27 cellular contexts compared by ENCODE assay signal in genomic region chr6:16822975-16823374, GRCh38.
"Had no signal": no experiment of that assay in that cellular context is flagged by ENCODE, and none has a peak within 500 bp of the region (broad histone marks: within the 10 kb centered on the region; RNA-seq: fewer than 3 reads in every experiment).

No MANE protein-coding gene starts in this region.

- H3K36me3 Mint-ChIP-seq: mesothelial cell of epicardium; naive thymus-derived CD4-positive, alpha-beta T cell; neural progenitor cell; stimulated activated effector memory CD8-positive, alpha-beta T cell treated with anti-CD3 and anti-CD28 coated beads, Interleukin-12 subunit alpha, Interleukin-12 subunit beta, amount 100 ng/mL, for 72 hours; type B pancreatic cell had no signal

- H3K27ac ChIP-seq: esophagus muscularis mucosa, foreskin keratinocyte, gastroesophageal sphincter, heart left ventricle, hepatocyte, left ventricle myocardium inferior, lower lobe of right lung, neural progenitor cell, prostate gland, right atrium auricular region, sigmoid colon, stomach, thyroid gland had no signal

- H3K9me3 Mint-ChIP-seq: mesothelial cell of epicardium; naive thymus-derived CD4-positive, alpha-beta T cell; nephron; neural progenitor cell; stimulated activated effector memory CD8-positive, alpha-beta T cell treated with anti-CD3 and anti-CD28 coated beads, Interleukin-12 subunit alpha, Interleukin-12 subunit beta, amount 100 ng/mL, for 72 hours; type B pancreatic cell had no signal

- H3K36me3 ChIP-seq: esophagus muscularis mucosa, gastroesophageal sphincter, heart left ventricle, left ventricle myocardium inferior, lower lobe of right lung, neural progenitor cell, prostate gland, right atrium auricular region, sigmoid colon, stomach, thyroid gland had no signal

- H3K27me3 ChIP-seq: esophagus muscularis mucosa, foreskin keratinocyte, gastroesophageal sphincter, heart left ventricle, hepatocyte, neural progenitor cell, right atrium auricular region, sigmoid colon, stomach, thyroid gland had no signal

- H3K4me3 Mint-ChIP-seq: mesothelial cell of epicardium; naive thymus-derived CD4-positive, alpha-beta T cell; nephron; neural progenitor cell; stimulated activated effector memory CD8-positive, alpha-beta T cell treated with anti-CD3 and anti-CD28 coated beads, Interleukin-12 subunit alpha, Interleukin-12 subunit beta, amount 100 ng/mL, for 72 hours; type B pancreatic cell had no signal

- H3K4me1 ChIP-seq: esophagus muscularis mucosa, gastroesophageal sphincter, left ventricle myocardium inferior, lower lobe of right lung, neural progenitor cell, prostate gland, right atrium auricular region, sigmoid colon, thyroid gland had no signal

- H3K27ac Mint-ChIP-seq: mesothelial cell of epicardium; naive thymus-derived CD4-positive, alpha-beta T cell; nephron; neural progenitor cell; stimulated activated effector memory CD8-positive, alpha-beta T cell treated with anti-CD3 and anti-CD28 coated beads, Interleukin-12 subunit alpha, Interleukin-12 subunit beta, amount 100 ng/mL, for 72 hours; type B pancreatic cell had no signal

- H3K4me2 ChIP-seq: hepatocyte, neural progenitor cell had no signal

- ATAC-seq: gastroesophageal sphincter; heart left ventricle; left colon; lower lobe of right lung; naive thymus-derived CD4-positive, alpha-beta T cell; stimulated activated effector memory CD8-positive, alpha-beta T cell treated with anti-CD3 and anti-CD28 coated beads, Interleukin-12 subunit alpha, Interleukin-12 subunit beta, amount 100 ng/mL, for 72 hours had no signal

- H3K79me2 ChIP-seq: hepatocyte had no signal

- H3K9ac ChIP-seq: neural progenitor cell had no signal

- H2AFZ ChIP-seq: hepatocyte, neural progenitor cell had no signal

- H3K4me3 ChIP-seq: esophagus muscularis mucosa, gastroesophageal sphincter, heart left ventricle, hepatocyte, left ventricle myocardium inferior, lower lobe of right lung, neural progenitor cell, prostate gland, right atrium auricular region, sigmoid colon, stomach, thyroid gland had no signal

- FAIRE-seq: colon, endothelial cell of umbilical vein, islet of Langerhans had no signal

- H3K4me1 Mint-ChIP-seq: nephron; neural progenitor cell; stimulated activated effector memory CD8-positive, alpha-beta T cell treated with anti-CD3 and anti-CD28 coated beads, Interleukin-12 subunit alpha, Interleukin-12 subunit beta, amount 100 ng/mL, for 72 hours had no signal

- H3K9me3 ChIP-seq: esophagus muscularis mucosa, gastroesophageal sphincter, heart left ventricle, left ventricle myocardium inferior, lower lobe of right lung, prostate gland, right atrium auricular region, sigmoid colon, stomach, thyroid gland had no signal

- DNase-seq: effector CD8-positive, alpha-beta T cell; heart left ventricle; kidney glomerular epithelial cell; left colon; left ventricle myocardium inferior; lower lobe of right lung; naive thymus-derived CD4-positive, alpha-beta T cell; sigmoid colon; stimulated activated CD4-positive, alpha-beta T cell treated with anti-CD3 and anti-CD28 coated beads, Interleukin-2, amount 100 ng/mL, for 24 hours; stimulated activated CD4-positive, alpha-beta T cell treated with anti-CD3 and anti-CD28 coated beads, Interleukin-4, amount 100 ng/mL, for 24 hours; stimulated activated naive CD4-positive, alpha-beta T cell treated with Interleukin-2 at 50 U/mL for 16 hours; stomach; thyroid gland had no signal
